Comparison of ENCODE assay signal across 17 cellular contexts in the genomic region with DNA sequence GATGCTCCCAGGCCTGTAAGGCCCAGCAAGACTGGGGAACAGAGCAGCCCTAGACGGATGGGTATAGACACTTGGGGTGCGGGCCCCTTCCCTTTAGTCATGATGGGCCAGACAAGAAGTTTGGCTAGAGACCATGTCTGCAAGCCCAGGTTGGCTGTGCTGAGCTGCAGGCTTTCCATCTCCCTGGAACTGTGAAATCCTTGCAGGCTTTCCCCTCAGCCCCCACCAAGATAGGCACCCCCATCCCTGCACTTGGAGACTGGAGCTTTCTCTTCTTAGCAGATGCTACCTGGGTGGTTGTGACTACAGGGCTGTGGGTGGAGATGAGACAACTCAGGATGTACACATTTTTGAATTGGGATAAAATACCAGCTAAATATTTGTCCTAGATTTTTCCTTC.
"Had no signal": no experiment of that assay in that cellular context is flagged by ENCODE, and none has a peak within 500 bp of the region (broad histone marks: within the 10 kb centered on the region; RNA-seq: fewer than 3 reads in every experiment).

No MANE protein-coding gene starts in this region.

- H3K9me3 ChIP-seq: esophagus muscularis mucosa, gastroesophageal sphincter, heart left ventricle, left lung, lower lobe of right lung, mucosa of descending colon had no signal

- DNase-seq: dermis blood vessel endothelial cell; effector CD4-positive, alpha-beta T cell; effector memory CD4-positive, alpha-beta T cell; heart left ventricle; hypothalamus; immature natural killer cell; left cardiac atrium; left lung; left ventricle myocardium superior; lower lobe of right lung; mesenchymal stem cell; mucosa of descending colon had no signal

- H3K36me3 ChIP-seq: esophagus muscularis mucosa, gastroesophageal sphincter, heart left ventricle, left lung, lower lobe of right lung had no signal

- ATAC-seq: gastroesophageal sphincter, heart left ventricle, left cardiac atrium, left lung, left ventricle myocardium superior, lower lobe of right lung, mucosa of descending colon had no signal

- H3K4me3 ChIP-seq: coronary artery, dorsolateral prefrontal cortex, esophagus muscularis mucosa, gastroesophageal sphincter, heart left ventricle, hepatocyte, left lung, lower lobe of right lung, mucosa of descending colon had no signal

- H3K4me1 ChIP-seq: esophagus muscularis mucosa, gastroesophageal sphincter, heart left ventricle, left lung, lower lobe of right lung had no signal

- H3K27ac ChIP-seq: coronary artery, esophagus muscularis mucosa, gastroesophageal sphincter, heart left ventricle, hepatocyte, left lung, lower lobe of right lung had no signal
